9 cellular contexts compared by ENCODE assay signal in the genomic region with DNA sequence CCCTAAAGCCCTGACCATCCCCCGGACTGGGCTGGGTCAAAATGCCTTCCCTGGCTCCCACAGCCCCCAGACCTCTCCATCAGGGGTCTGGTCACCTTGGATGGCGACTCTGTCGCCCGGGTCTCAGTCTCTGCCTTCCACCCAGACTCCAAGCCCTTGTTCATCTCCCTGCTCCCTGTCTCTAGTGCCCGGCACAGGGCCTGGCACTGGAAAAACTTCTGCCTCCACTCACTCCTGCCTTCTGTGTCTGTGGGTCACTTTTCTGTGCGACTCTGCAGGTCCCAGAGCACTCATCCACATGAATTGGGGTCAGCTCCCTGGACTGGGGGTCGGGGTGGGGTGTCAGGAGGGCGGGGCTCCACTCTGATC. TPM values are rescaled to one million over a fixed set of nuclear protein-coding genes. Genes with fewer than 3 reads are reported as not detected.
DNase-seq lines count a peak whose midpoint lies in the region; TF ChIP-seq lines count a peak whose summit lies in the region.
"Had no signal": no experiment of that assay in that cellular context is flagged by ENCODE, and none has a peak within 500 bp of the region (broad histone marks: within the 10 kb centered on the region; RNA-seq: fewer than 3 reads in every experiment).

No MANE protein-coding gene starts in this region.

- H4K20me1 ChIP-seq in OCI-LY7 (ENCODE audit: insufficient read depth, low read length), result no peaks in the 10 kb centered on the region

- H2AFZ ChIP-seq in OCI-LY7 (ENCODE audit: low read length), result no peak overlapping the region

- H3K79me2 ChIP-seq in OCI-LY7 (ENCODE audit: insufficient read depth, low read depth, low read length), result peaks cover 53% of the 10 kb centered on the region

- no peaks in the 10 kb centered on the region for H3K27me3 Mint-ChIP-seq in neural crest cell (ENCODE audit: low read depth)

- POLR2A ChIA-PET in OCI-LY7 (lab: Charles Lee), result no interaction called here

- H3K9ac ChIP-seq in endocrine pancreas (ENCODE audit: control insufficient read depth, insufficient read depth, low read length), result peak overlapping the region; percentile 82

- H3K27ac Mint-ChIP-seq in neural crest cell (ENCODE audit: unreplicated experiment), result peak overlapping the region; percentile 52

- H3K36me3 Mint-ChIP-seq in neural crest cell (ENCODE audit: low read depth), result no peaks in the 10 kb centered on the region

- DNase-seq in OCI-LY7 (ENCODE audit: low spot score) (no peak), neural crest cell (ENCODE audit: low read depth, low spot score) (no peak), HCEC 1CT (no peak), NCI-H1105 treated with DMSO at 0.1 percent for 48 hours (lab: John Stamatoyannopoulos, UW) (no peak), RPMI8226 (no peak)
- no peak for DNase-seq in stimulated activated naive CD4-positive, alpha-beta T cell treated with Interleukin-2 at 50 U/mL for 16 hours (lab: John Stamatoyannopoulos, UW)

- no peaks in the 10 kb centered on the region for H3K9me2 ChIP-seq in OCI-LY7 (ENCODE audit: insufficient read depth, low read length)

- H3K4me3 ChIP-seq in OCI-LY7 (ENCODE audit: low read depth, low read length, poor library complexity, severe bottlenecking), result peak overlapping the region; percentile 83
- H3K4me3 ChIP-seq in endocrine pancreas (ENCODE audit: control insufficient read depth, insufficient read depth, low read length), result no peak overlapping the region

- intact Hi-C loops in OCI-LY7 (cut with micrococcal nuclease; ENCODE audit: unreplicated experiment), result loop anchor here (2.0 kb wide), 1 partner anchor 195 kb away; a partner anchor contains a TSS

- no peaks in the 10 kb centered on the region for H3K27me3 ChIP-seq in endocrine pancreas (ENCODE audit: control insufficient read depth, insufficient read depth, low read length)

- TF ChIP-seq CTCF in C4-2B (conservative IDR thresholded peaks at IDR 0.05) (no peak), OCI-LY7 (conservative IDR thresholded peaks at IDR 0.05; ENCODE audit: low read length) (no peak), neural crest cell (conservative IDR thresholded peaks at IDR 0.05) (no peak)

- CTCF ChIA-PET in OCI-LY7 (lab: Charles Lee; ENCODE audit: unreplicated experiment), result no interaction called here

- peaks cover 30% of the 10 kb centered on the region for H3K4me1 Mint-ChIP-seq in neural crest cell

- H3K27ac ChIP-seq in C4-2B, result peak overlapping the region; percentile 96
- peak overlapping the region; percentile 63 for H3K27ac ChIP-seq in OCI-LY7 (ENCODE audit: low read depth, low read length, poor library complexity, severe bottlenecking)

- no peaks in the 10 kb centered on the region for H3K9me3 ChIP-seq in OCI-LY7 (ENCODE audit: low read length)
- no peaks in the 10 kb centered on the region for H3K9me3 ChIP-seq in endocrine pancreas (ENCODE audit: control insufficient read depth, low read length)

- peak overlapping the region; percentile 98 for H3K4me2 ChIP-seq in OCI-LY7 (ENCODE audit: low read length)

- H3K36me3 ChIP-seq in OCI-LY7 (ENCODE audit: insufficient read depth, low read length) (peaks cover 3% of the 10 kb centered on the region; the same call in 1 of the 2 replicates), endocrine pancreas (ENCODE audit: control insufficient read depth, insufficient read depth, low read length) (no peaks in the 10 kb centered on the region)

- H3K4me1 ChIP-seq in OCI-LY7 (ENCODE audit: insufficient read depth, low read length, poor library complexity, severe bottlenecking), result peaks cover 23% of the 10 kb centered on the region
- no peaks in the 10 kb centered on the region for H3K4me1 ChIP-seq in endocrine pancreas (ENCODE audit: control insufficient read depth, insufficient read depth, low read length)

- no peaks in the 10 kb centered on the region for H3K9me3 Mint-ChIP-seq in neural crest cell

- BruUV-seq in OCI-LY7 (replicated peaks; lab: Mats Ljungman, UMichigan), result no TSS peak

- H3K4me3 Mint-ChIP-seq in neural crest cell, result peak overlapping the region; percentile 89

RNA-seq across cellular contexts. Expression of a gene that starts 1.1 kb away (rescaled TPM):
- total RNA-seq in OCI-LY7 (2014; rRNA removed; shearing (Covaris generic)), result 30.6 and 36.5 TPM in 2 replicates
- total RNA-seq in OCI-LY7 (2022) (31.7 and 35.6 TPM in 2 replicates), neural crest cell (47.7 and 48.1 TPM in 2 replicates)

RNA-seq across cellular contexts. Expression of a gene that starts 21.1 kb away (rescaled TPM):
- 22.0 and 41.7 TPM in 2 replicates for total RNA-seq in OCI-LY7 (2014; rRNA removed; shearing (Covaris generic))
- 21.8 and 25.3 TPM in 2 replicates for total RNA-seq in OCI-LY7 (2022)
- 47.5 and 51.5 TPM in 2 replicates for total RNA-seq in neural crest cell

RNA-seq across cellular contexts. Expression of a gene that starts 55.8 kb away (rescaled TPM):
- total RNA-seq in OCI-LY7 (2014; rRNA removed; shearing (Covaris generic)), result not detected in 2 replicates
- not detected in 2 replicates for total RNA-seq in OCI-LY7 (2022)
- total RNA-seq in neural crest cell, result 0.37 TPM in 1 of 2 replicates, not detected in the other
- total RNA-seq: T-helper 1 cell treated with Interleukin-12 subunit alpha and Interleukin-12 subunit beta and Interleukin-4 antibody, amounts not matched to agents 30 ng/mL and 1 ng/mL, for 36 hours had no signal
